Comparison of ENCODE assay signal across 1 cellular context in genomic region chr3:13650210-13651056, GRCh38.
TF ChIP-seq lines count a peak whose summit lies in the region.

No MANE protein-coding gene starts in this region.

TF ChIP-seq in HepG2, 621 proteins besides CTCF, POLR2A, EP300 and RAD21 (continued from another document and continues in another):
- TF ChIP-seq E2F1 (CRISPR knock-in tag; IDR thresholded peaks at IDR 0.05) (no peak), NPAS2 (CRISPR knock-in tag; IDR thresholded peaks at IDR 0.05; ENCODE audit: borderline replicate concordance) (no peak), USF2 (IDR thresholded peaks at IDR 0.05; ENCODE audit: low read depth, low read length) (no peak), USF2 (CRISPR knock-in tag; IDR thresholded peaks at IDR 0.05; ENCODE audit: borderline replicate concordance) (no peak; the same call in 1 of the 2 replicates), POLR2AphosphoS2 (IDR thresholded peaks at IDR 0.05; ENCODE audit: low read depth, low read length) (no peak), ZSCAN25 (CRISPR knock-in tag; IDR thresholded peaks at IDR 0.05) (0 out of 2 replicates have a peak, but pooled peaks have one; percentile 33), NR2F2 (IDR thresholded peaks at IDR 0.05; ENCODE audit: borderline replicate concordance, low read depth) (no peak), JUND (CRISPR knock-in tag; IDR thresholded peaks at IDR 0.05) (no peak), SALL2 (CRISPR knock-in tag; IDR thresholded peaks at IDR 0.05) (0 out of 2 replicates have a peak, but pooled peaks have one; percentile 40), KAT2B (IDR thresholded peaks at IDR 0.05; ENCODE audit: borderline replicate concordance, low read depth, low read length) (no peak), AFF4 (CRISPR knock-in tag; IDR thresholded peaks at IDR 0.05) (no peak), ZNF879 (CRISPR knock-in tag; IDR thresholded peaks at IDR 0.05) (no peak), TIGD3 (CRISPR knock-in tag; IDR thresholded peaks at IDR 0.05; ENCODE audit: borderline replicate concordance) (no peak), ZNF614 (CRISPR knock-in tag; IDR thresholded peaks at IDR 0.05; ENCODE audit: borderline replicate concordance) (peak; percentile 48; the same call in 1 of the 2 replicates), STAT6 (CRISPR knock-in tag; IDR thresholded peaks at IDR 0.05; ENCODE audit: borderline replicate concordance) (no peak), ISL2 (CRISPR knock-in tag; IDR thresholded peaks at IDR 0.05) (no peak), ZBED4 (CRISPR knock-in tag; IDR thresholded peaks at IDR 0.05; ENCODE audit: borderline replicate concordance) (peak; percentile 64; the same call in 1 of the 2 replicates), IRF2 (CRISPR knock-in tag; IDR thresholded peaks at IDR 0.05) (0 out of 2 replicates have a peak, but pooled peaks have one; percentile 31), SSRP1 (CRISPR knock-in tag; IDR thresholded peaks at IDR 0.05) (0 out of 2 replicates have a peak, but pooled peaks have one; percentile 27), GABPA (IDR thresholded peaks at IDR 0.05; ENCODE audit: low read depth, low read length) (no peak), GABPA (CRISPR knock-in tag; IDR thresholded peaks at IDR 0.05; ENCODE audit: low read depth) (no peak), RXRB (CRISPR knock-in tag; IDR thresholded peaks at IDR 0.05; ENCODE audit: borderline replicate concordance) (peak; percentile 48; the same call in 1 of the 2 replicates), RARA (CRISPR knock-in tag; IDR thresholded peaks at IDR 0.05) (no peak), ZNF567 (CRISPR knock-in tag; IDR thresholded peaks at IDR 0.05; ENCODE audit: borderline replicate concordance) (no peak), GATAD1 (CRISPR knock-in tag; IDR thresholded peaks at IDR 0.05) (0 out of 2 replicates have a peak, but pooled peaks have one; percentile 27), NFE2 (CRISPR knock-in tag; IDR thresholded peaks at IDR 0.05) (no peak), PHB2 (IDR thresholded peaks at IDR 0.05; ENCODE audit: partially characterized antibody) (no peak), ZNF34 (CRISPR knock-in tag; IDR thresholded peaks at IDR 0.05; ENCODE audit: borderline replicate concordance) (no peak), MATR3 (CRISPR knock-in tag; IDR thresholded peaks at IDR 0.05) (no peak), MEIS1 (CRISPR knock-in tag; IDR thresholded peaks at IDR 0.05; ENCODE audit: borderline replicate concordance) (no peak), HMG20B (CRISPR knock-in tag; conservative IDR thresholded peaks at IDR 0.05) (no peak), TBP (CRISPR knock-in tag; IDR thresholded peaks at IDR 0.05) (no peak), ZNF354B (CRISPR knock-in tag; IDR thresholded peaks at IDR 0.05) (0 out of 2 replicates have a peak, but pooled peaks have one; percentile 16), ZNF333 (CRISPR knock-in tag; IDR thresholded peaks at IDR 0.05; ENCODE audit: borderline replicate concordance) (peak; percentile 58; the same call in 1 of the 2 replicates), AHR (CRISPR knock-in tag; IDR thresholded peaks at IDR 0.05) (peak; percentile 83; the same call in 1 of the 2 replicates), CENPX (CRISPR knock-in tag; IDR thresholded peaks at IDR 0.05) (no peak), ZNF207 (IDR thresholded peaks at IDR 0.05; ENCODE audit: borderline replicate concordance) (no peak), HMGA1 (CRISPR knock-in tag; conservative IDR thresholded peaks at IDR 0.05) (no peak), MYC (CRISPR knock-in tag; IDR thresholded peaks at IDR 0.05; ENCODE audit: borderline replicate concordance) (no peak; the same call in 1 of the 2 replicates), POLR2AphosphoS5 (IDR thresholded peaks at IDR 0.05; ENCODE audit: low read depth, low read length) (no peak), PITX1 (CRISPR knock-in tag; IDR thresholded peaks at IDR 0.05) (0 out of 2 replicates have a peak, but pooled peaks have one; percentile 38), JARID2 (CRISPR knock-in tag; IDR thresholded peaks at IDR 0.05; ENCODE audit: insufficient replicate concordance) (no peak), THAP7 (CRISPR knock-in tag; IDR thresholded peaks at IDR 0.05) (no peak)
